9 cellular contexts compared by ENCODE assay signal in genomic region chr1:54324750-54325704, GRCh38.
DNase-seq lines count a peak whose midpoint lies in the region; ATAC-seq, FAIRE-seq and TF ChIP-seq lines count a peak whose summit lies in the region.
"Had no signal": no experiment of that assay in that cellular context is flagged by ENCODE, and none has a peak within 500 bp of the region (broad histone marks: within the 10 kb centered on the region; RNA-seq: fewer than 3 reads in every experiment).

No MANE protein-coding gene starts in this region.

- no peak for TF ChIP-seq EP300 in HepG2 (IDR thresholded peaks at IDR 0.05; ENCODE audit: low read depth in 2 of 2, low read length in 2 of 2)
- no peak for TF ChIP-seq EP300 in HepG2 (CRISPR knock-in tag; IDR thresholded peaks at IDR 0.05; ENCODE audit: borderline replicate concordance)

- in situ Hi-C loops in HepG2 (cut with HindIII; ENCODE audit: extremely low pct_ligation_motif_present, low pct_unique_long_range_greater_than_20kb): loop anchor here (5.0 kb wide), 1 partner anchor 82 kb away; the partner anchor contains the start of gene SSBP3

- no peak overlapping the region for H3K4me2 ChIP-seq in HepG2 (ENCODE audit: low read depth, low read length)

- TF ChIP-seq CTCF in fibroblast of pulmonary artery (IDR thresholded peaks at IDR 0.05; ENCODE audit: low read length, missing control alignments): no peak
- TF ChIP-seq CTCF in type B pancreatic cell (conservative IDR thresholded peaks at IDR 0.05): no peak
- no peak for TF ChIP-seq CTCF in HepG2 (CRISPR knock-in tag; IDR thresholded peaks at IDR 0.05)

- H3K36me3 ChIP-seq in muscle layer of duodenum (ENCODE audit: control insufficient read depth in 1 of 2, insufficient read depth in 2 of 2, low read length in 2 of 2) (no peaks in the 10 kb centered on the region), HepG2 (replicated peaks in 1 of 2; ENCODE audit: control insufficient read depth in 1 of 2, insufficient read depth in 2 of 2, low read length in 2 of 2) (0 out of 5 replicates have a peak, but pooled peaks cover under 1 to 3% of the 10 kb centered on the region in 2 experiments)

- no peak overlapping the region for H3K4me3 Mint-ChIP-seq in activated T-helper 17 cell treated with anti-CD3 and anti-CD28 coated beads, Interleukin-2, amount 50 U/mL, for 72 hours
- peak overlapping the region; percentile 31 for H3K4me3 Mint-ChIP-seq in type B pancreatic cell

- BruUV-seq in HepG2 (replicated peaks; lab: Mats Ljungman, UMichigan): no TSS peak

- no peaks in the 10 kb centered on the region for H3K9me3 Mint-ChIP-seq in activated T-helper 17 cell treated with anti-CD3 and anti-CD28 coated beads, Interleukin-2, amount 50 U/mL, for 72 hours
- no peaks in the 10 kb centered on the region for H3K9me3 Mint-ChIP-seq in type B pancreatic cell

- H3K4me1 ChIP-seq in muscle layer of duodenum (ENCODE audit: control insufficient read depth in 1 of 2, insufficient read depth in 2 of 2, low read length in 2 of 2): peaks cover 47 to 74% of the 10 kb centered on the region in 2 donors
- H3K4me1 ChIP-seq in HepG2 (ENCODE audit: insufficient read depth, low read length): peaks cover 35% of the 10 kb centered on the region

- no peak for FAIRE-seq in HepG2 (lab: Jason Lieb, UNC)

- no peak for TF ChIP-seq POLR2A in HepG2 (IDR thresholded peaks at IDR 0.05; ENCODE audit: insufficient read depth in 1 of 2, low read depth in 2 of 2, low read length in 2 of 2)

- POLR2A ChIA-PET in HepG2 (lab: Yijun Ruan, JAX): no interaction called here

- H3K4me3 ChIP-seq in fibroblast of pulmonary artery (replicated peaks; ENCODE audit: low read depth, low read length): no peak overlapping the region
- H3K4me3 ChIP-seq in muscle layer of duodenum (ENCODE audit: low read depth in 1 of 2, low read length in 2 of 2): peak overlapping the region in 1 of 2 donors; percentile 3
- H3K4me3 ChIP-seq in HepG2 (replicated peaks in 1 of 3; ENCODE audit: insufficient read depth in 1 of 3, low read depth in 2 of 3, low read length in 3 of 3): no peak overlapping the region

- intact Hi-C loops in HepG2 (cut with micrococcal nuclease; ENCODE audit: unreplicated experiment): no loop called here

- H3K79me2 ChIP-seq in HepG2 (ENCODE audit: insufficient read depth, low read length): peaks cover 13% of the 10 kb centered on the region

- H2AFZ ChIP-seq in HepG2 (ENCODE audit: low read length): no peak overlapping the region

- H3K4me1 Mint-ChIP-seq in activated T-helper 17 cell treated with anti-CD3 and anti-CD28 coated beads, Interleukin-2, amount 50 U/mL, for 72 hours: peaks cover 26% of the 10 kb centered on the region
- peaks cover 83% of the 10 kb centered on the region for H3K4me1 Mint-ChIP-seq in type B pancreatic cell (ENCODE audit: unreplicated experiment)

- H3K27me3 Mint-ChIP-seq in activated T-helper 17 cell treated with anti-CD3 and anti-CD28 coated beads, Interleukin-2, amount 50 U/mL, for 72 hours: no peaks in the 10 kb centered on the region
- H3K27me3 Mint-ChIP-seq in type B pancreatic cell: no peaks in the 10 kb centered on the region

- WGBS in HepG2 (ENCODE audit: low lambda C conversion rate): 97% methylated on average over 16 of the region's 16 CpGs

- peaks cover 4% of the 10 kb centered on the region for H3K36me3 Mint-ChIP-seq in activated T-helper 17 cell treated with anti-CD3 and anti-CD28 coated beads, Interleukin-2, amount 50 U/mL, for 72 hours (ENCODE audit: low read depth)
- H3K36me3 Mint-ChIP-seq in type B pancreatic cell: peaks cover 10% of the 10 kb centered on the region

- H3K9ac ChIP-seq in HepG2 (ENCODE audit: insufficient read depth, low read depth, low read length): no peak overlapping the region

- H4K20me1 ChIP-seq in HepG2 (ENCODE audit: insufficient read depth, low read length): 0 out of 2 replicates have a peak, but pooled peaks cover 5% of the 10 kb centered on the region

- no peak for TF ChIP-seq RAD21 in HepG2 (CRISPR knock-in tag; IDR thresholded peaks at IDR 0.05)

- H3K9me3 ChIP-seq in muscle layer of duodenum (ENCODE audit: control insufficient read depth in 1 of 2, low read length in 2 of 2) (no peaks in the 10 kb centered on the region), HepG2 (ENCODE audit: low read length) (no peaks in the 10 kb centered on the region)

- DNase-seq in fibroblast of pulmonary artery (ENCODE audit: low read depth) (peak; percentile 36), type B pancreatic cell (ENCODE audit: extremely low spot score, unreplicated experiment) (no peak), NCI-H510A treated with DMSO at 0.1 percent for 48 hours (lab: John Stamatoyannopoulos, UW) (no peak), HepG2 (ENCODE audit: low spot score) (no peak)
- no peak for DNase-seq in activated CD4-positive, CD25-positive, alpha-beta regulatory T cell (lab: John Stamatoyannopoulos, UW)
- no peak for DNase-seq in stimulated activated CD4-positive, alpha-beta T cell treated with anti-CD3 and anti-CD28 coated beads, Interleukin-2, amount 100 ng/mL, for 24 hours
- DNase-seq: NCI-H510A had no signal

- CTCF ChIA-PET in HepG2 (lab: Yijun Ruan, JAX; ENCODE audit: low intra/inter-chr PET ratio, low total read pairs): no interaction called here

- peak overlapping the region; percentile 74 for H3K27ac ChIP-seq in muscle layer of duodenum (ENCODE audit: low read length)
- H3K27ac ChIP-seq in HepG2 (ENCODE audit: extremely low read length, insufficient read depth, low read length): no peak overlapping the region

- peak overlapping the region; percentile 64 for H3K27ac Mint-ChIP-seq in activated T-helper 17 cell treated with anti-CD3 and anti-CD28 coated beads, Interleukin-2, amount 50 U/mL, for 72 hours
- H3K27ac Mint-ChIP-seq in type B pancreatic cell: peak overlapping the region; percentile 41

- H3K27me3 ChIP-seq in muscle layer of duodenum (ENCODE audit: low read depth, low read length) (no peaks in the 10 kb centered on the region), HepG2 (ENCODE audit: control insufficient read depth in 1 of 2, insufficient read depth in 2 of 2, low read length in 2 of 2) (no peaks in the 10 kb centered on the region)

- no peak for ATAC-seq in activated T-helper 17 cell treated with anti-CD3 and anti-CD28 coated beads, Interleukin-2, amount 50 U/mL, for 72 hours (replicated peaks)
- ATAC-seq in HepG2: no peak

TF ChIP-seq in HepG2, 621 proteins besides CTCF, POLR2A, EP300 and RAD21:
- no peak for TF ChIP-seq ZNF724P (CRISPR knock-in tag; IDR thresholded peaks at IDR 0.05; ENCODE audit: borderline replicate concordance)
- no peak for TF ChIP-seq HDAC2 (CRISPR knock-in tag; IDR thresholded peaks at IDR 0.05)
- no peak for TF ChIP-seq GPBP1L1 (CRISPR knock-in tag; IDR thresholded peaks at IDR 0.05)
- TF ChIP-seq ZNF451 (CRISPR knock-in tag; IDR thresholded peaks at IDR 0.05): no peak
- no peak for TF ChIP-seq ZNF12 (CRISPR knock-in tag; IDR thresholded peaks at IDR 0.05)
- no peak for TF ChIP-seq ZNF10 (CRISPR knock-in tag; IDR thresholded peaks at IDR 0.05; ENCODE audit: borderline replicate concordance, low read depth)
- TF ChIP-seq, protein P1, sequence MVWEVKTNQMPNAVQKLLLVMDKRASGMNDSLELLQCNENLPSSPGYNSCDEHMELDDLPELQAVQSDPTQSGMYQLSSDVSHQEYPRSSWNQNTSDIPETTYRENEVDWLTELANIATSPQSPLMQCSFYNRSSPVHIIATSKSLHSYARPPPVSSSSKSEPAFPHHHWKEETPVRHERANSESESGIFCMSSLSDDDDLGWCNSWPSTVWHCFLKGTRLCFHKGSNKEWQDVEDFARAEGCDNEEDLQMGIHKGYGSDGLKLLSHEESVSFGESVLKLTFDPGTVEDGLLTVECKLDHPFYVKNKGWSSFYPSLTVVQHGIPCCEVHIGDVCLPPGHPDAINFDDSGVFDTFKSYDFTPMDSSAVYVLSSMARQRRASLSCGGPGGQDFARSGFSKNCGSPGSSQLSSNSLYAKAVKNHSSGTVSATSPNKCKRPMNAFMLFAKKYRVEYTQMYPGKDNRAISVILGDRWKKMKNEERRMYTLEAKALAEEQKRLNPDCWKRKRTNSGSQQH (CRISPR knock-in tag; IDR thresholded peaks at IDR 0.05; ENCODE audit: low read depth): no peak
- no peak for TF ChIP-seq ZBTB1 (CRISPR knock-in tag; IDR thresholded peaks at IDR 0.05; ENCODE audit: borderline replicate concordance)
- no peak for TF ChIP-seq JUNB (CRISPR knock-in tag; IDR thresholded peaks at IDR 0.05; ENCODE audit: borderline replicate concordance)
- TF ChIP-seq NCOR1 (IDR thresholded peaks at IDR 0.05; ENCODE audit: borderline replicate concordance, low read length): no peak
- TF ChIP-seq ZNF660 (CRISPR knock-in tag; IDR thresholded peaks at IDR 0.05; ENCODE audit: borderline replicate concordance, low read depth): no peak
- no peak for TF ChIP-seq ZNF577 (CRISPR knock-in tag; IDR thresholded peaks at IDR 0.05; ENCODE audit: borderline replicate concordance, low read depth)
